ENCODE assay signal across 13 cellular contexts in genomic region chr6:167676666-167677421, GRCh38.
DNase-seq lines count a peak whose midpoint lies in the region; ATAC-seq and TF ChIP-seq lines count a peak whose summit lies in the region.
"Had no signal": no experiment of that assay in that cellular context is flagged by ENCODE, and none has a peak within 500 bp of the region (broad histone marks: within the 10 kb centered on the region; RNA-seq: fewer than 3 reads in every experiment).

No MANE protein-coding gene starts in this region.

- peaks cover 13% of the 10 kb centered on the region for H3K9me3 Mint-ChIP-seq in GM23338

- no peaks in the 10 kb centered on the region for H3K36me3 ChIP-seq in GM23338 (ENCODE audit: insufficient read depth)

- no peaks in the 10 kb centered on the region for H3K79me2 ChIP-seq in GM23338 (replicated peaks; ENCODE audit: insufficient read depth)

- H3K4me3 ChIP-seq in GM23338 = peak overlapping the region; percentile 79; the same call in 1 of the 2 replicates

- peak overlapping the region; percentile 88; the same call in 1 of the 2 replicates for H2AFZ ChIP-seq in GM23338

- H4K20me1 ChIP-seq in GM23338 (replicated peaks; ENCODE audit: insufficient read depth) = no peaks in the 10 kb centered on the region

- peak; percentile 48 for DNase-seq in GM23338 (ENCODE audit: low spot score)
- peak; percentile 54 for DNase-seq in dermis blood vessel endothelial cell
- DNase-seq in left colon = peak; percentile 69 to 70
- DNase-seq in retina = peak; percentile 77
- no peak for DNase-seq in NK-92 treated with Interleukin-12 subunit alpha and Interleukin-12 subunit beta, amount 100 ng/mL, for 24 hours (lab: John Stamatoyannopoulos, UW)
- DNase-seq in RPMI8226 = no peak
- DNase-seq: activated CD4-positive, alpha-beta T cell treated with anti-CD3 and anti-CD28 coated beads, Interleukin-2, amount 10 ng/mL, durations not matched to agents 24 days and 14 days; naive B cell; NCI-H1930 had no signal

- peaks cover 30% of the 10 kb centered on the region for H3K27me3 Mint-ChIP-seq in GM23338 (ENCODE audit: insufficient read depth, low read depth, poor library complexity)

- ATAC-seq in GM23338 = peak; percentile 14
- peak; percentile 81 for ATAC-seq in left colon
- no peak for ATAC-seq in HG02571 (IDR thresholded peaks at IDR 0.05; ENCODE audit: unreplicated experiment)
- no peak for ATAC-seq in HG03354 (IDR thresholded peaks at IDR 0.05; ENCODE audit: poor library complexity, severe bottlenecking, unreplicated experiment)
- ATAC-seq: activated T-helper 17 cell treated with anti-CD3 and anti-CD28 coated beads, Interleukin-2, amount 50 U/mL, for 72 hours had no signal

- H3K4me3 Mint-ChIP-seq in GM23338 = no peak overlapping the region
- H3K4me3 Mint-ChIP-seq: activated CD4-positive, alpha-beta T cell treated with anti-CD3 and anti-CD28 coated beads, Interleukin-2, amount 10 ng/mL, durations not matched to agents 24 days and 14 days; activated T-helper 17 cell treated with anti-CD3 and anti-CD28 coated beads, Interleukin-2, amount 50 U/mL, for 72 hours; B cell had no signal

- H3F3A ChIP-seq in GM23338 (replicated peaks; ENCODE audit: low read depth) = no peaks in the 10 kb centered on the region

- peaks cover 42% of the 10 kb centered on the region for H3K4me1 Mint-ChIP-seq in GM23338
- H3K4me1 Mint-ChIP-seq: activated CD4-positive, alpha-beta T cell treated with anti-CD3 and anti-CD28 coated beads, Interleukin-2, amount 10 ng/mL, durations not matched to agents 24 days and 14 days; activated T-helper 17 cell treated with anti-CD3 and anti-CD28 coated beads, Interleukin-2, amount 50 U/mL, for 72 hours; B cell had no signal

- intact Hi-C loops in left colon (cut with DNase I, micrococcal nuclease) = no loop called here

- H3K4me1 ChIP-seq in GM23338 (ENCODE audit: insufficient read depth) = peaks cover 25% of the 10 kb centered on the region

- H3K27me3 ChIP-seq in GM23338 (ENCODE audit: insufficient read depth) = peaks cover 19% of the 10 kb centered on the region; the same call in 1 of the 2 replicates

- H3K27ac Mint-ChIP-seq in GM23338 = no peak overlapping the region
- H3K27ac Mint-ChIP-seq: activated CD4-positive, alpha-beta T cell treated with anti-CD3 and anti-CD28 coated beads, Interleukin-2, amount 10 ng/mL, durations not matched to agents 24 days and 14 days; activated T-helper 17 cell treated with anti-CD3 and anti-CD28 coated beads, Interleukin-2, amount 50 U/mL, for 72 hours; B cell; naive B cell had no signal

- 0 out of 2 replicates have a peak, but pooled peaks cover 6% of the 10 kb centered on the region for H3K9me2 ChIP-seq in GM23338 (ENCODE audit: insufficient read depth)

- TF ChIP-seq CTCF in GM23338 (conservative IDR thresholded peaks at IDR 0.05; ENCODE audit: low read depth in 2 of 2) = no peak

- H3K4me2 ChIP-seq in GM23338 = peak overlapping the region; percentile 96

- peaks cover 14% of the 10 kb centered on the region for H3K36me3 Mint-ChIP-seq in GM23338 (ENCODE audit: low read depth)

- H3K27ac ChIP-seq in GM23338 (ENCODE audit: low read depth) = no peak overlapping the region

TF ChIP-seq in GM23338, 12 proteins besides CTCF, POLR2A, EP300 and RAD21:
- TF ChIP-seq REST (IDR thresholded peaks at IDR 0.05; ENCODE audit: unreplicated experiment) (no peak), ZNF114 (CRISPR knock-in tag; IDR thresholded peaks at IDR 0.05) (no peak), NANOG (IDR thresholded peaks at IDR 0.05; ENCODE audit: borderline replicate concordance) (no peak), CREB1 (CRISPR knock-in tag; IDR thresholded peaks at IDR 0.05; ENCODE audit: low read depth) (no peak), POLR2AphosphoS5 (IDR thresholded peaks at IDR 0.05; ENCODE audit: low read depth) (no peak), STAT1 (IDR thresholded peaks at IDR 0.05; ENCODE audit: unreplicated experiment) (no peak), ZNF331 (CRISPR knock-in tag; IDR thresholded peaks at IDR 0.05; ENCODE audit: low read depth) (no peak)
- TF ChIP-seq, protein P1, sequence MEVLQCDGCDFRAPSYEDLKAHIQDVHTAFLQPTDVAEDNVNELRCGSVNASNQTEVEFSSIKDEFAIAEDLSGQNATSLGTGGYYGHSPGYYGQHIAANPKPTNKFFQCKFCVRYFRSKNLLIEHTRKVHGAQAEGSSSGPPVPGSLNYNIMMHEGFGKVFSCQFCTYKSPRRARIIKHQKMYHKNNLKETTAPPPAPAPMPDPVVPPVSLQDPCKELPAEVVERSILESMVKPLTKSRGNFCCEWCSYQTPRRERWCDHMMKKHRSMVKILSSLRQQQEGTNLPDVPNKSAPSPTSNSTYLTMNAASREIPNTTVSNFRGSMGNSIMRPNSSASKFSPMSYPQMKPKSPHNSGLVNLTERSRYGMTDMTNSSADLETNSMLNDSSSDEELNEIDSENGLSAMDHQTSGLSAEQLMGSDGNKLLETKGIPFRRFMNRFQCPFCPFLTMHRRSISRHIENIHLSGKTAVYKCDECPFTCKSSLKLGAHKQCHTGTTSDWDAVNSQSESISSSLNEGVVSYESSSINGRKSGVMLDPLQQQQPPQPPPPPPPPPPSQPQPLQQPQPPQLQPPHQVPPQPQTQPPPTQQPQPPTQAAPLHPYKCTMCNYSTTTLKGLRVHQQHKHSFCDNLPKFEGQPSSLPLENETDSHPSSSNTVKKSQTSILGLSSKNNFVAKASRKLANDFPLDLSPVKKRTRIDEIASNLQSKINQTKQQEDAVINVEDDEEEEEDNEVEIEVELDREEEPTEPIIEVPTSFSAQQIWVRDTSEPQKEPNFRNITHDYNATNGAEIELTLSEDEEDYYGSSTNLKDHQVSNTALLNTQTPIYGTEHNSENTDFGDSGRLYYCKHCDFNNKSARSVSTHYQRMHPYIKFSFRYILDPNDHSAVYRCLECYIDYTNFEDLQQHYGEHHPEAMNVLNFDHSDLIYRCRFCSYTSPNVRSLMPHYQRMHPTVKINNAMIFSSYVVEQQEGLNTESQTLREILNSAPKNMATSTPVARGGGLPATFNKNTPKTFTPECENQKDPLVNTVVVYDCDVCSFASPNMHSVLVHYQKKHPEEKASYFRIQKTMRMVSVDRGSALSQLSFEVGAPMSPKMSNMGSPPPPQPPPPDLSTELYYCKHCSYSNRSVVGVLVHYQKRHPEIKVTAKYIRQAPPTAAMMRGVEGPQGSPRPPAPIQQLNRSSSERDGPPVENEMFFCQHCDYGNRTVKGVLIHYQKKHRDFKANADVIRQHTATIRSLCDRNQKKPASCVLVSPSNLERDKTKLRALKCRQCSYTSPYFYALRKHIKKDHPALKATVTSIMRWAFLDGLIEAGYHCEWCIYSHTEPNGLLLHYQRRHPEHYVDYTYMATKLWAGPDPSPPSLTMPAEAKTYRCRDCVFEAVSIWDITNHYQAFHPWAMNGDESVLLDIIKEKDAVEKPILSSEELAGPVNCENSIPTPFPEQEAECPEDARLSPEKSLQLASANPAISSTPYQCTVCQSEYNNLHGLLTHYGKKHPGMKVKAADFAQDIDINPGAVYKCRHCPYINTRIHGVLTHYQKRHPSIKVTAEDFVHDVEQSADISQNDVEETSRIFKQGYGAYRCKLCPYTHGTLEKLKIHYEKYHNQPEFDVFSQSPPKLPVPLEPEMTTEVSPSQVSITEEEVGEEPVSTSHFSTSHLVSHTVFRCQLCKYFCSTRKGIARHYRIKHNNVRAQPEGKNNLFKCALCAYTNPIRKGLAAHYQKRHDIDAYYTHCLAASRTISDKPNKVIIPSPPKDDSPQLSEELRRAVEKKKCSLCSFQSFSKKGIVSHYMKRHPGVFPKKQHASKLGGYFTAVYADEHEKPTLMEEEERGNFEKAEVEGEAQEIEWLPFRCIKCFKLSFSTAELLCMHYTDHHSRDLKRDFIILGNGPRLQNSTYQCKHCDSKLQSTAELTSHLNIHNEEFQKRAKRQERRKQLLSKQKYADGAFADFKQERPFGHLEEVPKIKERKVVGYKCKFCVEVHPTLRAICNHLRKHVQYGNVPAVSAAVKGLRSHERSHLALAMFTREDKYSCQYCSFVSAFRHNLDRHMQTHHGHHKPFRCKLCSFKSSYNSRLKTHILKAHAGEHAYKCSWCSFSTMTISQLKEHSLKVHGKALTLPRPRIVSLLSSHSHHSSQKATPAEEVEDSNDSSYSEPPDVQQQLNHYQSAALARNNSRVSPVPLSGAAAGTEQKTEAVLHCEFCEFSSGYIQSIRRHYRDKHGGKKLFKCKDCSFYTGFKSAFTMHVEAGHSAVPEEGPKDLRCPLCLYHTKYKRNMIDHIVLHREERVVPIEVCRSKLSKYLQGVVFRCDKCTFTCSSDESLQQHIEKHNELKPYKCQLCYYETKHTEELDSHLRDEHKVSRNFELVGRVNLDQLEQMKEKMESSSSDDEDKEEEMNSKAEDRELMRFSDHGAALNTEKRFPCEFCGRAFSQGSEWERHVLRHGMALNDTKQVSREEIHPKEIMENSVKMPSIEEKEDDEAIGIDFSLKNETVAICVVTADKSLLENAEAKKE (CRISPR knock-in tag; IDR thresholded peaks at IDR 0.05) = no peak

Comparison
In these comparisons a context has a peak if more than half of its experiments do, and no peak if none do; other contexts are left out.
1. ATAC-seq: peak in GM23338 (single experiment) and left colon (single experiment); none in HG02571 (single experiment) and HG03354 (single experiment).
2. DNase-seq: peak in GM23338 (single experiment), dermis blood vessel endothelial cell (single experiment), left colon (2 of 2) and retina (single experiment); none in NK-92 treated with Interleukin-12 subunit alpha and Interleukin-12 subunit beta, amount 100 ng/mL, for 24 hours (single experiment) and RPMI8226 (single experiment).